ENCODE assay signal across 8 cellular contexts in the genomic region with DNA sequence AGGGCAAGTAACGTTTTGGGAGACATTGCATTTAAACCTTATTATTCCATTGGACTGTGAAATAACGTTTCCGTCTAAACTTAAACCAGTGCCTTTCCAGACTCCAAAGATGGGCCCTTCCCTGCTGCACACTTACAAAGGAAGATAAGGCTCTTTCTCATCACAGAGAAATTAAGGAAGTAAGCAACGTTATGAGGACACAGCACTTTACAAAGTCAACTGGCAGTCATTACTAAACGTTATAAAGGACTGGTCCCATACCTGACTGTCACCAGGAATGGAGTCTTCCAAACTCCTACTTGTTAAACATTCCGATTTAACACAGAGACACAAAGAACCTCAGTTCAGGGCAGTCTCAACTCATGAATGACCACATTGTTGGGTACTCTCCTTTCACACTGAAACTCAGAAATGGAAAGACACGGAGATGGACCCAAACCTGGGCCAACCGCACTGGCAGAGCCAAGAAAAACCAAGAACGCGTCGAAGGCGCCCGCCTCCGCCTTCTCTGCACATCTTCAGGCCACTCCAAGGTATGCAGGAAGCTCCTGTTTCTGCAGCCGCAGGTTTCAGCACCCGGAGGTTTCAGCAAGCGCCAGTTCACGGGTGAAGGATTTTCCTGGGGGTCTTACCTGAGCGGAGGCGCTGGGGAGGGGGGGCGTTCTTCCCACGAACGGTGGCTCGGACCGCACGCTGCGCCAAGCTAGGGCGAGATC. TPM values are rescaled to one million over a fixed set of nuclear protein-coding genes. Genes with fewer than 3 reads are reported as not detected.
DNase-seq lines count a peak whose midpoint lies in the region; ATAC-seq and TF ChIP-seq lines count a peak whose summit lies in the region.

No MANE protein-coding gene starts in this region.

- H3K27me3 Mint-ChIP-seq in chondrocyte (ENCODE audit: low read depth) = no peaks in the 10 kb centered on the region

- H3K4me1 ChIP-seq in left lung (peaks cover 0 to 30% of the 10 kb centered on the region in 2 donors), subcutaneous abdominal adipose tissue (ENCODE audit: control insufficient read depth in 5 of 5, insufficient read depth in 5 of 5, low read length in 5 of 5) (peaks cover 3 to 31% (median 23%) of the 10 kb centered on the region in 5 donors)

- CTCF ChIA-PET in RWPE1 (lab: Yijun Ruan, JAX) = interaction anchor here (0.9 kb wide), 1 partner anchor 18 kb away, joined by 3 read pairs; no protein-coding TSS in a partner anchor

- peak in 8 of 14 donors; percentile 49 to 66 (median 59) for DNase-seq in C1 segment of cervical spinal cord (lab: John Stamatoyannopoulos, UW)
- DNase-seq in RWPE1 (ENCODE audit: low spot score) = peak; percentile 34
- DNase-seq in chondrocyte (ENCODE audit: low spot score) = no peak
- DNase-seq in left lung = no peak

- TF ChIP-seq CTCF in RWPE1 (conservative IDR thresholded peaks at IDR 0.05; ENCODE audit: low read depth) (no peak), chondrocyte (IDR thresholded peaks at IDR 0.05) (no peak), left lung (IDR thresholded peaks at IDR 0.05) (no peak)

- peak overlapping the region; percentile 86 for H3K4me3 Mint-ChIP-seq in chondrocyte (ENCODE audit: unreplicated experiment)

- no peaks in the 10 kb centered on the region for H3K9me3 ChIP-seq in left lung
- H3K9me3 ChIP-seq in subcutaneous abdominal adipose tissue (ENCODE audit: control insufficient read depth in 5 of 5, low read length in 5 of 5) = no peaks in the 10 kb centered on the region

- H3K9me3 Mint-ChIP-seq in chondrocyte (ENCODE audit: low read depth) = no peaks in the 10 kb centered on the region

- H3K4me1 Mint-ChIP-seq in chondrocyte (ENCODE audit: low read depth) = peaks cover 58% of the 10 kb centered on the region

- H3K27ac ChIP-seq in RWPE1 (peak overlapping the region; percentile 90), left lung (peak overlapping the region; percentile 85 to 93), subcutaneous abdominal adipose tissue (ENCODE audit: low read depth, low read length) (peak overlapping the region; percentile 74)

- H3K36me3 Mint-ChIP-seq in chondrocyte (ENCODE audit: low read depth) = peaks cover 4% of the 10 kb centered on the region

- ATAC-seq in GM19023 (IDR thresholded peaks at IDR 0.05; ENCODE audit: unreplicated experiment) (peak; percentile 12), HG03159 (IDR thresholded peaks at IDR 0.05; ENCODE audit: unreplicated experiment) (peak; percentile 10), left lung (peak; percentile 26), HG03469 (IDR thresholded peaks at IDR 0.05; ENCODE audit: unreplicated experiment) (no peak)

- peak overlapping the region; percentile 11 to 83 (median 73) for H3K9ac ChIP-seq in subcutaneous abdominal adipose tissue (ENCODE audit: low read length in 5 of 5)

- POLR2A ChIA-PET in RWPE1 (lab: Yijun Ruan, JAX; ENCODE audit: low non-redundant PET) = no interaction called here

- H3K27me3 ChIP-seq in left lung = no peaks in the 10 kb centered on the region
- H3K27me3 ChIP-seq in subcutaneous abdominal adipose tissue (ENCODE audit: control insufficient read depth in 5 of 5, insufficient read depth in 4 of 5, low read length in 5 of 5) = no peaks in the 10 kb centered on the region

- H3K4me3 ChIP-seq in left lung (peak overlapping the region; percentile 94 to 96), subcutaneous abdominal adipose tissue (ENCODE audit: low read depth in 1 of 5, low read length in 5 of 5) (peak overlapping the region; percentile 88 to 95 (median 90))

- H3K36me3 ChIP-seq in left lung (no peaks in the 10 kb centered on the region), subcutaneous abdominal adipose tissue (ENCODE audit: control insufficient read depth in 5 of 5, insufficient read depth in 5 of 5, low read length in 5 of 5) (no peaks in the 10 kb centered on the region)

- H3K27ac Mint-ChIP-seq in chondrocyte (ENCODE audit: unreplicated experiment) = peak overlapping the region; percentile 95

- intact Hi-C loops in left lung (cut with DNase I) = no loop called here

RNA-seq across cellular contexts. Expression of a gene that starts 0.7 kb away (rescaled TPM):
- total RNA-seq in chondrocyte (104 to 155 TPM (median 105 TPM) in 3 replicates), left lung (10 to 100 TPM; 57.5 to 60.8 TPM)

Comparison
In these comparisons a context has a peak if more than half of its experiments do, and no peak if none do; other contexts are left out.
1. DNase-seq: peak in C1 segment of cervical spinal cord (8 of 14) and RWPE1 (single experiment); none in chondrocyte (single experiment) and left lung (0 of 2).
2. Peak in every context shown above with its lines, with median percentiles within 50 percentile points of each other: H3K27ac ChIP-seq.